21 cellular contexts compared by ENCODE assay signal in the genomic region with DNA sequence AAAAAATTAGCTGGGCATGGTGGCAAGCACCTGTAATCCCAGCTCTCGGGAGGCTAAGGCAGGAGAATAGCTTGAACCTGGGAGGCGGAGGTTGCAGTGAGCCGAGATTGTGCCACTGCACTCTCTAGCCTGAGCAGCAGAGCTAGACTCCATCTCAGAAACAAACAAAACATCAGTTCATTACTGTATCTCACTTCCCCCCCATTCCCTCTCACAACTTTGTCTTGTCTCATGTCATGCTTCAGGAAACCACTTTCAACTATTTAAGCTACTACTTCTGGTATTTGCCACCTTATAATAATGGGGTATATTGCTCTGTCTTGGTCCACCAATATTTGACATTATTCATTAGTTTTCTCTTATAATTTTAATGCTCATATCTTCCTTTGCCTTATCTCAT. TPM values are rescaled to one million over a fixed set of nuclear protein-coding genes. Genes with fewer than 3 reads are reported as not detected.
DNase-seq lines count a peak whose midpoint lies in the region; ATAC-seq, FAIRE-seq and TF ChIP-seq lines count a peak whose summit lies in the region.
"Had no signal": no experiment of that assay in that cellular context is flagged by ENCODE, and none has a peak within 500 bp of the region (broad histone marks: within the 10 kb centered on the region; RNA-seq: fewer than 3 reads in every experiment).

No MANE protein-coding gene starts in this region.

- peaks cover 13% of the 10 kb centered on the region for H3K9me3 Mint-ChIP-seq in activated naive CD8-positive, alpha-beta T cell treated with anti-CD3 and anti-CD28 coated beads, Interleukin-2, amount 50 U/mL, for 24 hours

- peak; percentile 51 for ATAC-seq in GM18517 (IDR thresholded peaks at IDR 0.05; ENCODE audit: unreplicated experiment)
- ATAC-seq in GM21423 (IDR thresholded peaks at IDR 0.05; ENCODE audit: unreplicated experiment) = peak; percentile 62
- peak; percentile 74 for ATAC-seq in HG02938 (IDR thresholded peaks at IDR 0.05; ENCODE audit: unreplicated experiment)
- ATAC-seq in GM12878 = peak; percentile 91
- no peak for ATAC-seq in activated naive CD8-positive, alpha-beta T cell treated with anti-CD3 and anti-CD28 coated beads, Interleukin-2, amount 50 U/mL, for 24 hours
- ATAC-seq: activated naive CD4-positive, alpha-beta T cell treated with anti-CD3 and anti-CD28 coated beads, Interleukin-2, amount 50 U/mL, for 72 hours had no signal

- H3K4me1 Mint-ChIP-seq in activated naive CD8-positive, alpha-beta T cell treated with anti-CD3 and anti-CD28 coated beads, Interleukin-2, amount 50 U/mL, for 24 hours = peaks cover 39% of the 10 kb centered on the region

- H3K27me3 ChIP-seq in GM12878 (replicated peaks in 1 of 2; ENCODE audit: control insufficient read depth in 2 of 2, insufficient read depth in 2 of 2, low read length in 1 of 2) (no peaks in the 10 kb centered on the region), BE2C (no peaks in the 10 kb centered on the region)
- H3K27me3 ChIP-seq: breast epithelium, dorsolateral prefrontal cortex, SJCRH30, upper lobe of left lung had no signal

- H3K4me2 ChIP-seq in GM12878 (ENCODE audit: control insufficient read depth, insufficient read depth) = peak overlapping the region; percentile 7; the same call in 1 of the 2 replicates

- H3K4me3 ChIP-seq in GM12878 = no peak overlapping the region
- H3K4me3 ChIP-seq in BE2C (ENCODE audit: low read depth, low read length) = no peak overlapping the region
- H3K4me3 ChIP-seq: breast epithelium, dorsolateral prefrontal cortex, HAP-1, SJCRH30, upper lobe of left lung had no signal

- FAIRE-seq in GM12878 (lab: Jason Lieb, UNC) (peak; percentile 23), frontal cortex (lab: Jason Lieb, UNC) (no peak)

- no peaks in the 10 kb centered on the region for H3K27me3 Mint-ChIP-seq in activated naive CD8-positive, alpha-beta T cell treated with anti-CD3 and anti-CD28 coated beads, Interleukin-2, amount 50 U/mL, for 24 hours

- intact Hi-C loops in GM12878 (cut with micrococcal nuclease; ENCODE audit: unreplicated experiment) = no loop called here

- BruUV-seq in GM12878 (replicated peaks; lab: Mats Ljungman, UMichigan) = no TSS peak

- RAD21 ChIA-PET in GM12878 (lab: Charles Lee; ENCODE audit: unreplicated experiment) = interaction anchor here (0.6 to 1.1 kb wide), 4 partner anchors 10 to 26 kb away, joined by 3 to 5 read pairs (median 4); a partner anchor contains a TSS

- H2AFZ ChIP-seq in GM12878 (ENCODE audit: control insufficient read depth, low read depth, low read length) = no peak overlapping the region

- TF ChIP-seq EP300 in GM12878 (IDR thresholded peaks at IDR 0.05; ENCODE audit: borderline replicate concordance in 1 of 2, control insufficient read depth in 1 of 2, low read depth in 2 of 2, low read length in 2 of 2) = no peak

- no peak overlapping the region for H3K27ac Mint-ChIP-seq in activated naive CD8-positive, alpha-beta T cell treated with anti-CD3 and anti-CD28 coated beads, Interleukin-2, amount 50 U/mL, for 24 hours
- H3K27ac Mint-ChIP-seq: activated CD4-positive, alpha-beta T cell treated with anti-CD3 and anti-CD28 coated beads, Interleukin-2, amount 10 ng/mL, durations not matched to agents 24 days and 14 days; activated naive CD4-positive, alpha-beta T cell treated with anti-CD3 and anti-CD28 coated beads, Interleukin-2, amount 50 U/mL, for 72 hours had no signal

- no peak overlapping the region for H3K4me3 Mint-ChIP-seq in activated naive CD8-positive, alpha-beta T cell treated with anti-CD3 and anti-CD28 coated beads, Interleukin-2, amount 50 U/mL, for 24 hours
- H3K4me3 Mint-ChIP-seq: activated CD4-positive, alpha-beta T cell treated with anti-CD3 and anti-CD28 coated beads, Interleukin-2, amount 10 ng/mL, durations not matched to agents 24 days and 14 days had no signal

- CTCF ChIA-PET in GM12878 (lab: Yijun Ruan, JAX) = interaction anchor here (0.6 to 1.3 kb wide), 6 partner anchors 11 to 127 kb away, joined by 3 to 4 read pairs (median 3); no protein-coding TSS in a partner anchor

- H3K4me1 ChIP-seq in GM12878 (ENCODE audit: control insufficient read depth, insufficient read depth, low read length) (peaks cover 6% of the 10 kb centered on the region; the same call in 1 of the 2 replicates), BE2C (peaks cover 11% of the 10 kb centered on the region; the same call in 1 of the 2 replicates)
- H3K4me1 ChIP-seq: HAP-1 had no signal

- H4K20me1 ChIP-seq in GM12878 (ENCODE audit: control insufficient read depth, insufficient read depth) = no peaks in the 10 kb centered on the region

- peaks cover 3% of the 10 kb centered on the region for H3K36me3 Mint-ChIP-seq in activated naive CD8-positive, alpha-beta T cell treated with anti-CD3 and anti-CD28 coated beads, Interleukin-2, amount 50 U/mL, for 24 hours (ENCODE audit: low read depth)

- POLR2A ChIA-PET in GM12878 (lab: Charles Lee) = interaction anchor here (0.6 to 0.9 kb wide), 3 partner anchors 91 to 364 kb away, joined by 3 to 4 read pairs (median 3); no protein-coding TSS in a partner anchor

- DNase-seq in GM12878 (ENCODE audit: low read depth, low spot score) (no peak), frontal cortex (ENCODE audit: low spot score in 2 of 2) (no peak), BE2C (no peak)
- DNase-seq in effector CD8-positive, alpha-beta T cell (lab: John Stamatoyannopoulos, UW) = no peak
- no peak for DNase-seq in activated naive CD8-positive, alpha-beta T cell treated with anti-CD3 and anti-CD28 coated beads, Interleukin-2, amount 50 U/mL, for 24 hours
- DNase-seq: activated CD4-positive, alpha-beta T cell treated with anti-CD3 and anti-CD28 coated beads, Interleukin-2, amount 10 ng/mL, durations not matched to agents 24 days and 14 days; DMS 273 treated with DMSO at 0.1 percent for 48 hours; dorsolateral prefrontal cortex; kidney glomerular epithelial cell; NCI-H1048; NCI-H2171 treated with DMSO at 0.1 percent for 48 hours; occipital lobe; SJCRH30; stimulated activated CD4-positive, alpha-beta T cell treated with anti-CD3 and anti-CD28 coated beads, Interleukin-4, amount 100 ng/mL, for 4 hours; upper lobe of left lung had no signal

- H3K79me2 ChIP-seq in GM12878 (ENCODE audit: control insufficient read depth, insufficient read depth, low read length) = peaks cover 8% of the 10 kb centered on the region

- H3K9me3 ChIP-seq in GM12878 (replicated peaks; ENCODE audit: control insufficient read depth, insufficient read depth, low read length) = no peaks in the 10 kb centered on the region
- no peaks in the 10 kb centered on the region for H3K9me3 ChIP-seq in BE2C
- H3K9me3 ChIP-seq: HAP-1 had no signal

- TF ChIP-seq POLR2A in GM12878 (IDR thresholded peaks at IDR 0.05; ENCODE audit: low read depth, low read length) = no peak

- no peak overlapping the region; the same call in 1 of the 2 replicates for H3K27ac ChIP-seq in GM12878 (ENCODE audit: control insufficient read depth, insufficient read depth)
- H3K27ac ChIP-seq: dorsolateral prefrontal cortex, SJCRH30, upper lobe of left lung had no signal

- SMC1A ChIA-PET in GM12878 (lab: Charles Lee; ENCODE audit: uncharacterized antibody, unreplicated experiment) = interaction anchor here (2.0 to 3.1 kb wide), 3 partner anchors 10 to 25 kb away, joined by 9 to 26 read pairs (median 14); no protein-coding TSS in a partner anchor

- no peak overlapping the region for H3K9ac ChIP-seq in GM12878 (ENCODE audit: control insufficient read depth, insufficient read depth, low read length)

- TF ChIP-seq CTCF in GM12878 (IDR thresholded peaks at IDR 0.05 in 2 of 3, conservative IDR thresholded peaks at IDR 0.05 in 1 of 3; ENCODE audit: control insufficient read depth in 2 of 3, extremely low read depth in 1 of 3, insufficient read depth in 1 of 3, low read depth in 3 of 3, low read length in 3 of 3) (no peak), BE2C (IDR thresholded peaks at IDR 0.05; ENCODE audit: low read depth, low read length) (no peak)

- in situ Hi-C loops in GM12878 (cut with MboI) = no loop called here

- H3K36me3 ChIP-seq in GM12878 (ENCODE audit: control insufficient read depth in 2 of 2, insufficient read depth in 2 of 2, low read length in 1 of 2) (no peaks in the 10 kb centered on the region), BE2C (no peaks in the 10 kb centered on the region)
- H3K36me3 ChIP-seq: breast epithelium, HAP-1, SJCRH30, upper lobe of left lung had no signal

- 100% methylated on average over 2 of the region's 3 CpGs for WGBS in GM12878 (ENCODE audit: insufficient coverage, insufficient replicate concordance, low lambda C conversion rate, missing lambda C conversion rate)

- no peak for TF ChIP-seq RAD21 in GM12878 (IDR thresholded peaks at IDR 0.05; ENCODE audit: insufficient read depth, low read depth, low read length)

TF ChIP-seq in GM12878, 131 proteins besides CTCF, POLR2A, EP300 and RAD21:
- TF ChIP-seq SREBF2 (IDR thresholded peaks at IDR 0.05; ENCODE audit: low read length) (no peak), CREB1 (IDR thresholded peaks at IDR 0.05; ENCODE audit: low read depth) (no peak), SPI1 (IDR thresholded peaks at IDR 0.05; ENCODE audit: borderline replicate concordance, insufficient read depth, low read depth, low read length) (peak; percentile 56; the same call in 1 of the 2 replicates)

RNA-seq across cellular contexts. Expression of a gene that starts 26.2 kb away (rescaled TPM):
- total RNA-seq in GM12878 (2013; cell fraction: nucleolus; rRNA removed) = 36.3 and 42.4 TPM in 2 replicates
- total RNA-seq in GM12878 (2014; rRNA removed) (10.8 and 13.9 TPM in 2 replicates), GM12878 (2014; rRNA removed; fragmentation: Illumina TruSeq; extraction: Trizol) (18.6 and 18.7 TPM in 2 replicates), GM12878 (2021) (16.9 and 17.4 TPM in 2 replicates), frontal cortex (74.6 TPM)
- 8.2 TPM for polyA plus RNA-seq in GM12878 (2011; ENCODE audit: low read depth)
- polyA plus RNA-seq in GM12878 (2011; rRNA removed) (15.7 and 28.9 TPM in 2 replicates), GM12878 (2014; fragmentation: Illumina TruSeq; extraction: Trizol) (13.3 and 15.3 TPM in 2 replicates), GM12878 (2014; fragmentation: Nextera tagmentation; extraction: Ambion mirVana) (1 to 10 TPM; 3.0 to 4.1 TPM), GM12878 (2014; rRNA removed) (6.7 and 7.0 TPM in 2 replicates), GM12878 (2016; fragmentation: Nextera tagmentation; extraction: Ambion mirVana) (1 to 10 TPM; 3.5 to 7.2 TPM)
- polyA plus RNA-seq in GM12878 (2011; cell fraction: cytosol; rRNA removed) = 3.8 and 5.9 TPM in 2 replicates
- polyA plus RNA-seq in GM12878 (2011; cell fraction: nucleus; rRNA removed) = 9.5 and 12.6 TPM in 2 replicates
- polyA plus RNA-seq in GM12878 (2012) = 7.3 and 12.3 TPM in 2 replicates
- 17.2 and 30.1 TPM in 2 replicates for polyA minus RNA-seq in GM12878 (2011; rRNA and poly(A)+ RNA removed)
- polyA minus RNA-seq in GM12878 (2011; cell fraction: cytosol; rRNA and poly(A)+ RNA removed) = 9.1 and 10.8 TPM in 2 replicates
- 10.5 and 12.6 TPM in 2 replicates for polyA minus RNA-seq in GM12878 (2011; cell fraction: nucleus; rRNA and poly(A)+ RNA removed)
- 5.1 TPM for polyA plus RNA-seq in BE2C (2012; ENCODE audit: insufficient read depth, insufficient read length, low read depth)
